In the genomic region with DNA sequence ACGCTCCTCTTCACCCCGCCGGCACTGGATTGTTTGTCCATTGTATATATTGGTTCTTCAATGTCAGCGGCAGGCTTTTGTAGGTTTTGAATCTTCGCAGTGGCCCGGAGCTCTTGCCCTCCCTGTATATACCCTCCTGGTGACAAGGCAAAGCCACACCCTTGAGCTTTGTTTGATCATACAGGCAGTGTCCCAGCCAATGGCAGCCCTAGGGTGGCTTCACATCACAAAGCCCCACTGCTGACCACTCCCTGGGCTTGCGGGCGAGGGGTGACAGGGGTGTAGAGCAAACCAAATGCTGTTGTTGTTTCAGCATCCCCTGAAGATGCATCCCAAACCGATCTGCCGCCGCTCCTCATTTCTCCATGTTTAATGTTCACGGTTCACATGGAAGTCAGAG, we compare ENCODE assay signal across 9 cellular contexts. TPM values are rescaled to one million over a fixed set of nuclear protein-coding genes. Genes with fewer than 3 reads are reported as not detected.
"Had no signal": no experiment of that assay in that cellular context is flagged by ENCODE, and none has a peak within 500 bp of the region (broad histone marks: within the 10 kb centered on the region; RNA-seq: fewer than 3 reads in every experiment).

A gene with protein sequence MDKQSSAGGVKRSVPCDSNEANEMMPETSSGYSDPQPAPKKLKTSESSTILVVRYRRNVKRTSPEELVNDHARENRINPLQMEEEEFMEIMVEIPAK (minus strand): TSS at position 101 of the 400 bp plus-strand sequence. CDS start 60 bp downstream, at position 41.

RNA-seq across cellular contexts. Expression of the gene that starts here (rescaled TPM):
- total RNA-seq: OCI-LY7; PC-3; Peyer's patch; Right ventricle myocardium inferior; Right ventricle myocardium superior; SJCRH30; SK-MEL-5; T-cell; T-helper 1 cell treated with Interleukin-12 subunit alpha and Interleukin-12 subunit beta and Interleukin-4 antibody, amounts not matched to agents 30 ng/mL and 1 ng/mL, for 36 hours had no signal
